Comparison of ENCODE assay signal across 9 cellular contexts in genomic region chr17:55433629-55434422, GRCh38. TPM values are rescaled to one million over a fixed set of nuclear protein-coding genes. Genes with fewer than 3 reads are reported as not detected.
DNase-seq lines count a peak whose midpoint lies in the region; ATAC-seq and TF ChIP-seq lines count a peak whose summit lies in the region.
"Had no signal": no experiment of that assay in that cellular context is flagged by ENCODE, and none has a peak within 500 bp of the region (broad histone marks: within the 10 kb centered on the region; RNA-seq: fewer than 3 reads in every experiment).

No MANE protein-coding gene starts in this region.

- no peak overlapping the region for H3K4me3 ChIP-seq in GM23248
- H3K4me3 ChIP-seq in fibroblast of mammary gland (ENCODE audit: control insufficient read depth, low read depth, low read length), result no peak overlapping the region
- H3K4me3 ChIP-seq in gastrocnemius medialis, result no peak overlapping the region

- H2AFZ ChIP-seq in GM23248, result no peak overlapping the region

- CTCF ChIA-PET in RWPE1 (lab: Yijun Ruan, JAX), result interaction anchor here (0.7 to 1.5 kb wide), 2 partner anchors 80 to 182 kb away, joined by 3 read pairs; no protein-coding TSS in a partner anchor

- H3K79me2 ChIP-seq in GM23248 (ENCODE audit: insufficient read depth), result no peaks in the 10 kb centered on the region

- no peaks in the 10 kb centered on the region for H3K9me2 ChIP-seq in GM23248 (ENCODE audit: insufficient read depth)

- H3K27ac ChIP-seq in GM23248 (peak overlapping the region; percentile 33), RWPE1 (peak overlapping the region; percentile 73), gastrocnemius medialis (no peak overlapping the region)

- H3K4me1 ChIP-seq in GM23248 (ENCODE audit: insufficient read depth) (peaks cover 35% of the 10 kb centered on the region), gastrocnemius medialis (no peaks in the 10 kb centered on the region)

- H3K9me3 ChIP-seq in GM23248 (ENCODE audit: low read depth) (no peaks in the 10 kb centered on the region), gastrocnemius medialis (no peaks in the 10 kb centered on the region)

- POLR2A ChIA-PET in RWPE1 (lab: Yijun Ruan, JAX; ENCODE audit: low non-redundant PET), result no interaction called here

- H4K20me1 ChIP-seq in GM23248 (ENCODE audit: insufficient read depth), result no peaks in the 10 kb centered on the region

- 53% methylated on average over 7 of the region's 7 CpGs for WGBS in GM23248 (ENCODE audit: low coverage in 1 of 2, low lambda C conversion rate in 2 of 2, missing lambda C conversion rate in 2 of 2), 2 experiments

- H3K27me3 ChIP-seq in GM23248 (replicated peaks; ENCODE audit: insufficient read depth) (no peaks in the 10 kb centered on the region), gastrocnemius medialis (no peaks in the 10 kb centered on the region)

- H3K4me2 ChIP-seq in GM23248 (ENCODE audit: unreplicated experiment), result peak overlapping the region; percentile 62

- intact Hi-C loops in gastrocnemius medialis (cut with DNase I; ENCODE audit: low total_unique reads), result no loop called here

- in situ Hi-C loops in GM23248 (cut with MboI) (no loop called here), gastrocnemius medialis (cut with MboI; ENCODE audit: low sequenced_read_pairs in 4 of 4) (no loop called here)

- H3K36me3 ChIP-seq in GM23248 (ENCODE audit: low read depth), result no peaks in the 10 kb centered on the region
- no peaks in the 10 kb centered on the region for H3K36me3 ChIP-seq in gastrocnemius medialis

- TF ChIP-seq POLR2A in gastrocnemius medialis (IDR thresholded peaks at IDR 0.05), result no peak
- TF ChIP-seq POLR2A in erythroblast (IDR thresholded peaks at IDR 0.05; ENCODE audit: low read length), result no peak

- H3K9ac ChIP-seq in GM23248, result no peak overlapping the region

- H3F3A ChIP-seq in GM23248 (ENCODE audit: insufficient read depth), result peaks cover 24% of the 10 kb centered on the region

- DNase-seq in GM23248 (peak; percentile 93), RWPE1 (ENCODE audit: low spot score) (peak; percentile 86), fibroblast of mammary gland (ENCODE audit: low read depth) (peak; percentile 97), gastrocnemius medialis (no peak), erythroblast (lab: John Stamatoyannopoulos, UW) (no peak), DMS79 (lab: John Stamatoyannopoulos, UW) (no peak), NCI-H1105 (lab: John Stamatoyannopoulos, UW) (no peak)
- DNase-seq in activated CD8-positive, alpha-beta memory T cell treated with anti-CD3 and anti-CD28 coated beads for 24 hours, result no peak
- DNase-seq: SHP77 had no signal

- ATAC-seq in gastrocnemius medialis, result peak; percentile 60 to 63

- no peak for TF ChIP-seq CTCF in RWPE1 (conservative IDR thresholded peaks at IDR 0.05; ENCODE audit: low read depth)
- TF ChIP-seq CTCF in fibroblast of mammary gland (conservative IDR thresholded peaks at IDR 0.05; ENCODE audit: control insufficient read depth, insufficient read depth, low read depth, low read length), result no peak
- TF ChIP-seq CTCF in gastrocnemius medialis (IDR thresholded peaks at IDR 0.05 in 4 of 5, conservative IDR thresholded peaks at IDR 0.05 in 1 of 5), result no peak

RNA-seq across cellular contexts. Expression of gene MMD, which starts 12.2 kb away (rescaled TPM):
- total RNA-seq in GM23248 (2014; rRNA removed; shearing (Covaris generic)), result 6.6 and 8.3 TPM in 2 replicates
- polyA plus RNA-seq in GM23248 (2016; fragmentation: Nextera tagmentation; extraction: Ambion mirVana), result 6.0 and 6.7 TPM in 2 replicates
- 10 to 100 TPM in 2 of 4 donors, 1 to 10 TPM in 2; 4.6 to 25.7 (median 11.3) TPM for total RNA-seq in gastrocnemius medialis

Comparison
In these comparisons a context has a peak if more than half of its experiments do, and no peak if none do; other contexts are left out.
1. DNase-seq: peak in GM23248 (single experiment), RWPE1 (single experiment) and fibroblast of mammary gland (single experiment); none in gastrocnemius medialis (0 of 2), erythroblast (0 of 2), DMS79 (single experiment), activated CD8-positive, alpha-beta memory T cell treated with anti-CD3 and anti-CD28 coated beads for 24 hours (single experiment) and NCI-H1105 (single experiment).
2. H3K27ac ChIP-seq: peak in GM23248 (single experiment) and RWPE1 (single experiment); none in gastrocnemius medialis (0 of 4).